19 cellular contexts compared by ENCODE assay signal in the genomic region with DNA sequence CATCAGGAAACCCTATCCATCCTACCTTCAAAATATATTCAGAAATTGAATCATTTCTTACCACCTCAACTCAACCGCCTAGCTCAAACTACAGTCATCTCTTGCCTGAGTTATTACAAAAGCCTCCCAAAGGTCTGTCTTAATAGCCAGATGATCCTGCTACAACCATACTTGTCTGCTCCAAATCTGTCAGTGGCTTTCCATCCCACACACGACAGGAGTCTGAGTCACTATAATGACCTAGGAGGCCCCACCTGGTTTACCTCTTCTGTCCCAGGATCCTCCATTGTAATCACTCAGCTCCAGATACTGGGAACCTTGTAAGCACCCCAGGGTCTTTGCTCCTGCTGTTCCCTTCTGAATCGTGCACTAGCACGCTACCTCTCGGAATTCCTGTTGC. TPM values are rescaled to one million over a fixed set of nuclear protein-coding genes. Genes with fewer than 3 reads are reported as not detected.
"Had no signal": no experiment of that assay in that cellular context is flagged by ENCODE, and none has a peak within 500 bp of the region (broad histone marks: within the 10 kb centered on the region; RNA-seq: fewer than 3 reads in every experiment).

No MANE protein-coding gene starts in this region.

- H3K4me3 ChIP-seq: coronary artery, heart right ventricle, ovary, prostate gland, SK-N-MC, upper lobe of left lung had no signal

- H3K36me3 ChIP-seq: heart right ventricle, neutrophil, ovary, prostate gland, upper lobe of left lung had no signal

- H3K27ac ChIP-seq: coronary artery, epithelial cell of prostate, heart right ventricle, neutrophil, ovary, prostate gland, SK-N-MC, upper lobe of left lung had no signal

- H3K4me1 Mint-ChIP-seq: endodermal cell; nephron; stimulated activated naive B cell treated with anti-CD40 and anti-IgM and Interleukin-4, amounts not matched to agents 10 μg/mL and 1 μg/mL and 100 μg/mL, for 72 hours had no signal

- H3K9me3 Mint-ChIP-seq: central memory CD8-positive, alpha-beta T cell had no signal

- H3K27ac Mint-ChIP-seq: endodermal cell; nephron; stimulated activated naive B cell treated with anti-CD40 and anti-IgM and Interleukin-4, amounts not matched to agents 10 μg/mL and 1 μg/mL and 100 μg/mL, for 72 hours had no signal

- H3K4me3 Mint-ChIP-seq: central memory CD8-positive, alpha-beta T cell; endodermal cell; nephron; stimulated activated naive B cell treated with anti-CD40 and anti-IgM and Interleukin-4, amounts not matched to agents 10 μg/mL and 1 μg/mL and 100 μg/mL, for 72 hours had no signal

- DNase-seq: endodermal cell; heart right ventricle; islet precursor cell; left cardiac atrium; midbrain; ovary; RPMI8226; SHP77; stimulated activated naive B cell treated with anti-CD40 and anti-IgM and Interleukin-4, amounts not matched to agents 10 μg/mL and 1 μg/mL and 100 μg/mL, for 72 hours; SW 1271; upper lobe of left lung had no signal

- H3K27me3 Mint-ChIP-seq: central memory CD8-positive, alpha-beta T cell had no signal

- H3K9me3 ChIP-seq: neutrophil, ovary, prostate gland had no signal

- H3K4me1 ChIP-seq: heart right ventricle, prostate gland, upper lobe of left lung had no signal

RNA-seq across cellular contexts. Expression of a gene that starts 37.1 kb away (rescaled TPM):
- total RNA-seq: fibroblast of villous mesenchyme had no signal
